24 cellular contexts compared by ENCODE assay signal in the genomic region with DNA sequence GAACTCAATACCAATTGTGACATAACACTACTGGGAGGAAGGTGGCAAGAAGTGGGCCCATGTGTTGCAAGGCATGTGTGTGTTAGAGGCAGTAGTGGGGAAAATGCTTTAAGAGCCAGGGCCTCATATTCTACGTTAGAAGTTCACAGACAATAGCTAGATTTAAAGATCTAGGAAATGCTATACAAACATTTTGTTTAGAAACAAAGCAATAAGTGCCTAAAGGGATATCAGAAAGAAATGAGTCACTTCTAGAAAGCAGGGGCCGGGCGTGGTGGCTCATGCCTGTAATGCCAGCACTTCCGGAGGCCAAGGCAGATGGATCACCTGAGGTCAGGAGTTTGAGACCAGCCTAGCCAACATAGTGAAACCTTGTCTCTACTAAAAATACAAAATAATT.
DNase-seq lines count a peak whose midpoint lies in the region; ATAC-seq, FAIRE-seq and TF ChIP-seq lines count a peak whose summit lies in the region.
"Had no signal": no experiment of that assay in that cellular context is flagged by ENCODE, and none has a peak within 500 bp of the region (broad histone marks: within the 10 kb centered on the region; RNA-seq: fewer than 3 reads in every experiment).

No MANE protein-coding gene starts in this region.

- no TSS peak for BruUV-seq in mammary epithelial cell (replicated peaks; lab: Mats Ljungman, UMichigan)

- dilution Hi-C loops in mammary epithelial cell (cut with HindIII; ENCODE audit: low sequenced_read_pairs) (no loop called here), keratinocyte (cut with MboI; ENCODE audit: extremely low pct_ligation_motif_present, low sequenced_read_pairs) (no loop called here)

- no peaks in the 10 kb centered on the region for H3F3A ChIP-seq in GM23248 (ENCODE audit: insufficient read depth)

- H3K4me1 ChIP-seq in mammary epithelial cell (ENCODE audit: insufficient read depth, low read length), result peaks cover 2% of the 10 kb centered on the region
- H3K4me1 ChIP-seq in keratinocyte (ENCODE audit: control insufficient read depth, extremely low read depth, insufficient read depth, low read length), result peaks cover 4% of the 10 kb centered on the region
- no peaks in the 10 kb centered on the region for H3K4me1 ChIP-seq in right atrium auricular region
- H3K4me1 ChIP-seq in GM23248 (ENCODE audit: insufficient read depth), result no peaks in the 10 kb centered on the region
- H3K4me1 ChIP-seq: BE2C, SJCRH30 had no signal

- no peak overlapping the region for H3K27ac ChIP-seq in mammary epithelial cell (ENCODE audit: insufficient read depth, low read depth, low read length)
- no peak overlapping the region for H3K27ac ChIP-seq in keratinocyte (ENCODE audit: control insufficient read depth, insufficient read depth, low read length)
- no peak overlapping the region for H3K27ac ChIP-seq in right atrium auricular region
- H3K27ac ChIP-seq in GM23248, result no peak overlapping the region
- H3K27ac ChIP-seq: 22Rv1, HL-60, SJCRH30 had no signal

- H3K79me2 ChIP-seq in mammary epithelial cell (ENCODE audit: insufficient read depth, low read length) (no peaks in the 10 kb centered on the region), keratinocyte (ENCODE audit: control insufficient read depth, insufficient read depth, low read length) (no peaks in the 10 kb centered on the region), GM23248 (ENCODE audit: insufficient read depth) (no peaks in the 10 kb centered on the region)

- H2AFZ ChIP-seq in mammary epithelial cell (ENCODE audit: low read depth, low read length), result no peak overlapping the region
- no peak overlapping the region for H2AFZ ChIP-seq in keratinocyte (ENCODE audit: control insufficient read depth, low read length)
- no peak overlapping the region for H2AFZ ChIP-seq in GM23248

- H3K9me2 ChIP-seq in GM23248 (ENCODE audit: insufficient read depth), result no peaks in the 10 kb centered on the region

- H3K27me3 ChIP-seq in mammary epithelial cell (ENCODE audit: insufficient read depth, low read length), result no peaks in the 10 kb centered on the region
- H3K27me3 ChIP-seq in keratinocyte (ENCODE audit: control insufficient read depth, extremely low read depth, insufficient read depth, low read length), result no peaks in the 10 kb centered on the region
- H3K27me3 ChIP-seq in right atrium auricular region, result no peaks in the 10 kb centered on the region
- no peaks in the 10 kb centered on the region for H3K27me3 ChIP-seq in GM23248 (replicated peaks; ENCODE audit: insufficient read depth)
- H3K27me3 ChIP-seq: BE2C, SJCRH30 had no signal

- in situ Hi-C loops in mammary epithelial cell (cut with MboI; ENCODE audit: low sequenced_read_pairs in 2 of 2), result no loop called here
- in situ Hi-C loops in GM23248 (cut with MboI), result no loop called here

- no peak overlapping the region for H3K9ac ChIP-seq in mammary epithelial cell (ENCODE audit: insufficient read depth, low read length)
- no peak overlapping the region for H3K9ac ChIP-seq in keratinocyte (ENCODE audit: control insufficient read depth, extremely low read depth, insufficient read depth, low read length)
- no peak overlapping the region for H3K9ac ChIP-seq in GM23248

- no peak overlapping the region for H3K4me3 ChIP-seq in mammary epithelial cell (replicated peaks in 1 of 3; ENCODE audit: insufficient read depth in 1 of 3, low read depth in 2 of 3, low read length in 3 of 3)
- no peak overlapping the region for H3K4me3 ChIP-seq in keratinocyte (ENCODE audit: control insufficient read depth in 2 of 3, extremely low read depth in 1 of 3, insufficient read depth in 2 of 3, low read depth in 1 of 3, low read length in 3 of 3)
- H3K4me3 ChIP-seq in right atrium auricular region, result no peak overlapping the region
- no peak overlapping the region for H3K4me3 ChIP-seq in GM23248
- H3K4me3 ChIP-seq: SJCRH30 had no signal

- H3K36me3 ChIP-seq in mammary epithelial cell (ENCODE audit: insufficient read depth, low read length) (no peaks in the 10 kb centered on the region), keratinocyte (ENCODE audit: control insufficient read depth in 2 of 2, extremely low read depth in 1 of 2, insufficient read depth in 2 of 2, low read length in 2 of 2) (no peaks in the 10 kb centered on the region), right atrium auricular region (no peaks in the 10 kb centered on the region), GM23248 (ENCODE audit: low read depth) (no peaks in the 10 kb centered on the region)
- H3K36me3 ChIP-seq: BE2C, SJCRH30 had no signal

- peak; percentile 27 for DNase-seq in A172 (ENCODE audit: low spot score)
- DNase-seq in RKO (ENCODE audit: low spot score), result peak; percentile 2
- peak; percentile 52 for DNase-seq in mammary epithelial cell
- no peak for DNase-seq in keratinocyte (ENCODE audit: low read depth, low spot score)
- DNase-seq in right atrium auricular region (ENCODE audit: low spot score), result no peak
- DNase-seq in GM23248, result no peak
- DNase-seq: ACHN, BE2C, DMS53, HCEC 1CT, MV-4-11, NCI-H1105, NCI-H146, NCI-H2029 treated with DMSO at 0.1 percent for 48 hours, NCI-H526 treated with DMSO at 0.1 percent for 48 hours, SJCRH30 had no signal

- WGBS in mammary epithelial cell (ENCODE audit: low coverage, missing lambda C conversion rate), result 46% methylated on average over 4 of the region's 4 CpGs
- 41 to 49% methylated on average over 4 of the region's 4 CpGs for WGBS in GM23248 (ENCODE audit: low coverage in 1 of 2, low lambda C conversion rate in 2 of 2, missing lambda C conversion rate in 2 of 2), 2 experiments

- TF ChIP-seq CTCF in mammary epithelial cell (conservative IDR thresholded peaks at IDR 0.05 in 1 of 2, IDR thresholded peaks at IDR 0.05 in 1 of 2; ENCODE audit: extremely low read depth in 1 of 2, insufficient read depth in 1 of 2, low read depth in 1 of 2, low read length in 2 of 2) (no peak), keratinocyte (optimal IDR thresholded peaks at IDR 0.05 in 1 of 3, IDR thresholded peaks at IDR 0.05 in 1 of 3, conservative IDR thresholded peaks at IDR 0.05 in 1 of 3; ENCODE audit: extremely low read depth in 1 of 3, insufficient read depth in 2 of 3, low read length in 3 of 3) (no peak), right atrium auricular region (IDR thresholded peaks at IDR 0.05) (no peak)

- ATAC-seq in HG03095 (IDR thresholded peaks at IDR 0.05; ENCODE audit: unreplicated experiment), result no peak
- no peak for ATAC-seq in HG03196 (IDR thresholded peaks at IDR 0.05; ENCODE audit: unreplicated experiment)
- ATAC-seq: SK-N-SH treated with all-trans-retinoic acid at 6 μM for 48 hours had no signal

- H3K4me2 ChIP-seq in mammary epithelial cell (ENCODE audit: insufficient read depth, low read depth, low read length) (no peak overlapping the region), keratinocyte (ENCODE audit: control insufficient read depth, extremely low read depth, insufficient read depth, low read depth, low read length) (peak overlapping the region; percentile 18), GM23248 (ENCODE audit: unreplicated experiment) (no peak overlapping the region)

- H3K9me3 ChIP-seq in mammary epithelial cell (replicated peaks; ENCODE audit: insufficient read depth, low read length) (no peaks in the 10 kb centered on the region), keratinocyte (ENCODE audit: control insufficient read depth, low read depth, low read length) (no peaks in the 10 kb centered on the region), right atrium auricular region (no peaks in the 10 kb centered on the region), GM23248 (ENCODE audit: low read depth) (no peaks in the 10 kb centered on the region)
- H3K9me3 ChIP-seq: BE2C, SJCRH30 had no signal

- no peaks in the 10 kb centered on the region for H3K9me1 ChIP-seq in keratinocyte (ENCODE audit: control insufficient read depth, extremely low read depth, insufficient read depth, low read length)

- intact Hi-C loops in mammary epithelial cell (cut with micrococcal nuclease), result no loop called here

- no peaks in the 10 kb centered on the region for H4K20me1 ChIP-seq in mammary epithelial cell (ENCODE audit: insufficient read depth, low read length)
- no peaks in the 10 kb centered on the region for H4K20me1 ChIP-seq in keratinocyte (ENCODE audit: control insufficient read depth, extremely low read depth, insufficient read depth, low read length)
- no peaks in the 10 kb centered on the region for H4K20me1 ChIP-seq in GM23248 (ENCODE audit: insufficient read depth)

- CTCF ChIA-PET in mammary epithelial cell (lab: Charles Lee; ENCODE audit: low non-redundant PET), result no interaction called here

- FAIRE-seq in keratinocyte (lab: Jason Lieb, UNC), result no peak
- FAIRE-seq: D721Med, G401.6, H1 had no signal

Comparison
In these comparisons a context has a peak if more than half of its experiments do, and no peak if none do; other contexts are left out.
1. DNase-seq: peak in A172 (single experiment), RKO (single experiment) and mammary epithelial cell (single experiment); none in keratinocyte (single experiment), right atrium auricular region (single experiment) and GM23248 (single experiment).